3 cellular contexts compared by ENCODE assay signal in genomic region chr21:31888936-31889371, GRCh38.
TF ChIP-seq lines count a peak whose summit lies in the region.

No MANE protein-coding gene starts in this region.

TF ChIP-seq in SK-N-SH, 30 proteins besides CTCF, POLR2A, EP300 and RAD21:
- TF ChIP-seq SMC3 (IDR thresholded peaks at IDR 0.05; ENCODE audit: low read depth, low read length) (no peak), ELF1 (IDR thresholded peaks at IDR 0.05) (peak; percentile 50; the same call in 1 of the 2 replicates)

TF ChIP-seq in SK-N-SH treated with all-trans-retinoic acid at 6 μM for 48 hours, 23 proteins besides CTCF, POLR2A, EP300 and RAD21:
- TF ChIP-seq ZNF70 (CRISPR knock-in tag; IDR thresholded peaks at IDR 0.05) (no peak), ZFP30 (CRISPR knock-in tag; IDR thresholded peaks at IDR 0.05) (no peak)
- TF ChIP-seq, protein P1, sequence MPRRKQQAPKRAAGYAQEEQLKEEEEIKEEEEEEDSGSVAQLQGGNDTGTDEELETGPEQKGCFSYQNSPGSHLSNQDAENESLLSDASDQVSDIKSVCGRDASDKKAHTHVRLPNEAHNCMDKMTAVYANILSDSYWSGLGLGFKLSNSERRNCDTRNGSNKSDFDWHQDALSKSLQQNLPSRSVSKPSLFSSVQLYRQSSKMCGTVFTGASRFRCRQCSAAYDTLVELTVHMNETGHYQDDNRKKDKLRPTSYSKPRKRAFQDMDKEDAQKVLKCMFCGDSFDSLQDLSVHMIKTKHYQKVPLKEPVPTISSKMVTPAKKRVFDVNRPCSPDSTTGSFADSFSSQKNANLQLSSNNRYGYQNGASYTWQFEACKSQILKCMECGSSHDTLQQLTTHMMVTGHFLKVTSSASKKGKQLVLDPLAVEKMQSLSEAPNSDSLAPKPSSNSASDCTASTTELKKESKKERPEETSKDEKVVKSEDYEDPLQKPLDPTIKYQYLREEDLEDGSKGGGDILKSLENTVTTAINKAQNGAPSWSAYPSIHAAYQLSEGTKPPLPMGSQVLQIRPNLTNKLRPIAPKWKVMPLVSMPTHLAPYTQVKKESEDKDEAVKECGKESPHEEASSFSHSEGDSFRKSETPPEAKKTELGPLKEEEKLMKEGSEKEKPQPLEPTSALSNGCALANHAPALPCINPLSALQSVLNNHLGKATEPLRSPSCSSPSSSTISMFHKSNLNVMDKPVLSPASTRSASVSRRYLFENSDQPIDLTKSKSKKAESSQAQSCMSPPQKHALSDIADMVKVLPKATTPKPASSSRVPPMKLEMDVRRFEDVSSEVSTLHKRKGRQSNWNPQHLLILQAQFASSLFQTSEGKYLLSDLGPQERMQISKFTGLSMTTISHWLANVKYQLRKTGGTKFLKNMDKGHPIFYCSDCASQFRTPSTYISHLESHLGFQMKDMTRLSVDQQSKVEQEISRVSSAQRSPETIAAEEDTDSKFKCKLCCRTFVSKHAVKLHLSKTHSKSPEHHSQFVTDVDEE (CRISPR knock-in tag; IDR thresholded peaks at IDR 0.05) = no peak
TF ChIP-seq in SK-N-SH treated with all-trans-retinoic acid at 6 μM for 48 hours: peak in this region for 0.

TF ChIP-seq in K562, 482 proteins besides CTCF, POLR2A, EP300 and RAD21:
- no peak for TF ChIP-seq HOMEZ (CRISPR knock-in tag; IDR thresholded peaks at IDR 0.05)
- peak; percentile 84 for TF ChIP-seq SPI1 (IDR thresholded peaks at IDR 0.05; ENCODE audit: borderline replicate concordance, low read depth, low read length)
- TF ChIP-seq MIER1 (IDR thresholded peaks at IDR 0.05; ENCODE audit: low read depth) = no peak
- no peak for TF ChIP-seq ZEB2 (IDR thresholded peaks at IDR 0.05)
- no peak for TF ChIP-seq ZNF586 (CRISPR knock-in tag; conservative IDR thresholded peaks at IDR 0.05)
